Comparison of ENCODE assay signal across 1 cellular context in the genomic region with DNA sequence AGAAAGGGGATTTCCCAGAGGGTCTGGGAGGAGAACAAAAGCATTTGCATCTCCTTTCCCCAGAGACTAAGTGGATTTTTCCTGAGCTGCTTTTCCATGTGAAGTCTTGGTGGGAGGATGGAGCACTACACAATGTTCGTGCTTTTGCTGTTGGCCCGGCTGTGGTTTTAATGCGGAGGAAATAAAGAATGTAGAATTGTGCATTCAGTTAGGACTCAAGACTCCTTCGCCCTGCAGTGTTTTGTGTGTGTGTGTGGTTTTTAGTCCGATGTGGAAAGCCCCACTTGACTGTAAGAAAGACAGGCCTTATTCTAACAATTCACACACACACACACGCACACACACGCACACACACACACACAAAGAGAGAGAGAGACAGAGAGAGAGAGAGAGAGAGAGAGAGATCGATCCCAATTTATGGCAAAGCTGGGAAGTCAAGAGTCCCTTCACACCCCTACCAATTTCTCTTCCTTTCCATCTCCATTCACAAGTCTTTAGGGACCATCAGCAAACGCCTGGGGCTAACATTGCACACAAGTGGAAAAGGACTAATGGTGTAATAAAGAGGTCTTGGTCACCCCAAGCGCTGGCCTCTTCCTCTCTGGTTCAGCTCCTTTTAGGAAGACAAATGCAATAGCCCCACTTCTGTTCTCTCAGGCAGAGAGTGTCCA.
TF ChIP-seq lines count a peak whose summit lies in the region.

No MANE protein-coding gene starts in this region.

TF ChIP-seq in endothelial cell of umbilical vein, 7 proteins besides CTCF, POLR2A, EP300 and RAD21 (continued from another document):
- no peak for TF ChIP-seq JUN (IDR thresholded peaks at IDR 0.05; ENCODE audit: borderline replicate concordance, insufficient read depth, insufficient read length, low read depth)
- TF ChIP-seq EZH2 (IDR thresholded peaks at IDR 0.05; ENCODE audit: borderline replicate concordance, low read depth, low read length, severe bottlenecking) = no peak
- TF ChIP-seq MYC (IDR thresholded peaks at IDR 0.05; ENCODE audit: low read depth, low read length) = no peak
- no peak for TF ChIP-seq GATA2 (IDR thresholded peaks at IDR 0.05; ENCODE audit: insufficient read depth, insufficient read length, low read depth, low read length)
- TF ChIP-seq, protein P1, sequence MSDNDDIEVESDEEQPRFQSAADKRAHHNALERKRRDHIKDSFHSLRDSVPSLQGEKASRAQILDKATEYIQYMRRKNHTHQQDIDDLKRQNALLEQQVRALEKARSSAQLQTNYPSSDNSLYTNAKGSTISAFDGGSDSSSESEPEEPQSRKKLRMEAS (IDR thresholded peaks at IDR 0.05; ENCODE audit: insufficient read depth, insufficient read length) = no peak
